In the genomic region with DNA sequence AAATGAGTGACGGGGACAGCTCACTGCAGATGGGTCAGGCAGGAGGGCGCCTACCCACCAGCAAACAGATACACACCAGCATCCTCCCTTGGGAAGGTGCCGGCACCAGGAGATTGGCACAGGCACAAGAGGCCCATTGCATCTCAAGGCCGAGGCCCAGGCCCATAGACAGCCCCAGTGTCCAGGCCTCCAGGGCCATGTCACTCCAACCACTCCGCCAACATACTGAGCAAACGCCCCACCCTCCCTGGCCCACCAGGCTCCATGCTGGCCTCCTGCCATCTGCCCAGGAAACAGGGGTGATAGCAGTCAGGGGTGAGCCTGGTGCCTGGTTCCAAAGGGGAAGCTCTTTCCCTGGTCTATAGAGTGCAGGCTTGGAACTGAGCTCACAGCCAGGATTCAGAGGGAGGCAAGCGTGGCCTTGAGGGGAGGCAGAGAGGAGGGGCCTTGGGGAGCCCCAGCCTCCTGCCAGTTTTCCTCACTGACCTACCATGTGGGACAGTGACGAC, we compare ENCODE assay signal across 9 cellular contexts. TPM values are rescaled to one million over a fixed set of nuclear protein-coding genes. Genes with fewer than 3 reads are reported as not detected.
DNase-seq lines count a peak whose midpoint lies in the region; ATAC-seq and TF ChIP-seq lines count a peak whose summit lies in the region.
"Had no signal": no experiment of that assay in that cellular context is flagged by ENCODE, and none has a peak within 500 bp of the region (broad histone marks: within the 10 kb centered on the region; RNA-seq: fewer than 3 reads in every experiment).

No MANE protein-coding gene starts in this region.

- WGBS in heart left ventricle, 4 donors = 66 to 90% (median 71%) methylated on average over 3 to 8 of the region's 8 CpGs

- H3K9me3 ChIP-seq in left ventricle myocardium inferior (replicated peaks) (no peaks in the 10 kb centered on the region), heart left ventricle (no peaks in the 10 kb centered on the region)

- no peak for ATAC-seq in heart left ventricle
- no peak for ATAC-seq in naive B cell (ENCODE audit: low read depth in 2 of 2)
- no peak for ATAC-seq in HG02885 (IDR thresholded peaks at IDR 0.05; ENCODE audit: poor library complexity, unreplicated experiment)
- ATAC-seq in sciatic nerve = no peak
- ATAC-seq in GM19328 (IDR thresholded peaks at IDR 0.05; ENCODE audit: unreplicated experiment) = no peak

- TF ChIP-seq CTCF in left ventricle myocardium inferior (IDR thresholded peaks at IDR 0.05; ENCODE audit: borderline replicate concordance) = no peak
- TF ChIP-seq CTCF in heart left ventricle (IDR thresholded peaks at IDR 0.05) = no peak
- no peak for TF ChIP-seq CTCF in type B pancreatic cell (conservative IDR thresholded peaks at IDR 0.05)

- peaks cover 9% of the 10 kb centered on the region for H3K36me3 Mint-ChIP-seq in activated naive CD8-positive, alpha-beta T cell treated with anti-CD3 and anti-CD28 coated beads for 36 hours
- H3K36me3 Mint-ChIP-seq in naive B cell (no peaks in the 10 kb centered on the region), type B pancreatic cell (no peaks in the 10 kb centered on the region)

- peaks cover 41% of the 10 kb centered on the region for H3K4me1 Mint-ChIP-seq in activated naive CD8-positive, alpha-beta T cell treated with anti-CD3 and anti-CD28 coated beads for 36 hours
- H3K4me1 Mint-ChIP-seq in naive B cell (peaks cover 42 to 57% (median 51%) of the 10 kb centered on the region in 3 donors), type B pancreatic cell (ENCODE audit: unreplicated experiment) (peaks cover 33% of the 10 kb centered on the region)

- peaks cover 68% of the 10 kb centered on the region for H3K4me1 ChIP-seq in left ventricle myocardium inferior
- peaks cover 3 to 69% (median 43%) of the 10 kb centered on the region in 12 donors for H3K4me1 ChIP-seq in heart left ventricle

- DNase-seq in left ventricle myocardium inferior (no peak), heart left ventricle (no peak), naive B cell (no peak), type B pancreatic cell (ENCODE audit: extremely low spot score, unreplicated experiment) (no peak), sciatic nerve (ENCODE audit: low spot score) (no peak)
- DNase-seq in activated naive CD8-positive, alpha-beta T cell treated with anti-CD3 and anti-CD28 coated beads for 36 hours = no peak
- DNase-seq: NCI-H510A treated with DMSO at 0.1 percent for 48 hours had no signal

- H3K27me3 ChIP-seq in left ventricle myocardium inferior (ENCODE audit: low read depth) = no peaks in the 10 kb centered on the region
- H3K27me3 ChIP-seq in heart left ventricle = no peaks in the 10 kb centered on the region

- H3K27me3 Mint-ChIP-seq in activated naive CD8-positive, alpha-beta T cell treated with anti-CD3 and anti-CD28 coated beads for 36 hours = no peaks in the 10 kb centered on the region
- H3K27me3 Mint-ChIP-seq in naive B cell (no peaks in the 10 kb centered on the region), type B pancreatic cell (no peaks in the 10 kb centered on the region)

- H3K36me3 ChIP-seq in left ventricle myocardium inferior = no peaks in the 10 kb centered on the region
- H3K36me3 ChIP-seq in heart left ventricle = peaks cover 0 to 26% (median 0%) of the 10 kb centered on the region in 9 donors

- H3K9me3 Mint-ChIP-seq in activated naive CD8-positive, alpha-beta T cell treated with anti-CD3 and anti-CD28 coated beads for 36 hours = no peaks in the 10 kb centered on the region
- H3K9me3 Mint-ChIP-seq in naive B cell (no peaks in the 10 kb centered on the region), type B pancreatic cell (no peaks in the 10 kb centered on the region)

- peak overlapping the region; percentile 76 for H3K27ac Mint-ChIP-seq in activated naive CD8-positive, alpha-beta T cell treated with anti-CD3 and anti-CD28 coated beads for 36 hours
- H3K27ac Mint-ChIP-seq in naive B cell (peak overlapping the region in 4 of 6 donors; percentile 37 to 95 (median 60)), type B pancreatic cell (peak overlapping the region; percentile 58)

- intact Hi-C loops in left ventricle myocardium inferior (cut with micrococcal nuclease) (no loop called here), heart left ventricle (cut with DNase I) (loop anchor here in 1 of 10 donors (5.0 kb wide), 1 partner anchor 280 kb away; the partner anchor contains the start of gene PATZ1), sciatic nerve (cut with DNase I) (loop anchor here (10.0 kb wide), 1 partner anchor 72 kb away; no protein-coding TSS in a partner anchor)

- H3K4me3 ChIP-seq in left ventricle myocardium inferior (no peak overlapping the region), heart left ventricle (no peak overlapping the region)

- peak overlapping the region; percentile 6 for H3K27ac ChIP-seq in left ventricle myocardium inferior (replicated peaks)
- H3K27ac ChIP-seq in heart left ventricle = peak overlapping the region in 3 of 12 donors; percentile 31 to 61 (median 34)

- no peak overlapping the region for H3K4me3 Mint-ChIP-seq in activated naive CD8-positive, alpha-beta T cell treated with anti-CD3 and anti-CD28 coated beads for 36 hours
- H3K4me3 Mint-ChIP-seq in naive B cell (peak overlapping the region in 1 of 8 donors; percentile 70), type B pancreatic cell (peak overlapping the region; percentile 34)

- TF ChIP-seq POLR2A in heart left ventricle (IDR thresholded peaks at IDR 0.05) = no peak

RNA-seq across cellular contexts. Expression of gene PISD, which starts 34.7 kb away (rescaled TPM):
- 18.1 TPM for total RNA-seq in left ventricle myocardium inferior
- 10 to 100 TPM; 13.1 to 38.1 (median 17.0) TPM for total RNA-seq in heart left ventricle
- 10 to 100 TPM; 12.3 to 17.7 TPM for polyA plus RNA-seq in heart left ventricle
- 10 to 100 TPM; 43.4 to 45.8 TPM for total RNA-seq in activated naive CD8-positive, alpha-beta T cell treated with anti-CD3 and anti-CD28 coated beads for 36 hours
- 10 to 100 TPM; 14.9 to 23.1 (median 18.9) TPM for polyA plus RNA-seq in naive B cell (ENCODE audit: low read depth in 6 of 6)
- total RNA-seq in type B pancreatic cell (ENCODE audit: low replicate concordance) = 39.5 and 47.6 TPM in 2 replicates
- total RNA-seq in sciatic nerve = 49.0 TPM
